ENCODE assay signal across 6 cellular contexts in genomic region chrX:77519765-77520164, GRCh38.
"Had no signal": no experiment of that assay in that cellular context is flagged by ENCODE, and none has a peak within 500 bp of the region (broad histone marks: within the 10 kb centered on the region; RNA-seq: fewer than 3 reads in every experiment).

No MANE protein-coding gene starts in this region.

- DNase-seq: IMR-90, KBM-7, KG1 had no signal

- H3K27ac ChIP-seq: HL-60 had no signal

- FAIRE-seq: HepG2, HTR-8/SVneo had no signal

- ATAC-seq: HepG2 had no signal
